7 cellular contexts compared by ENCODE assay signal in genomic region chr2:69437751-69438154, GRCh38. TPM values are rescaled to one million over a fixed set of nuclear protein-coding genes. Genes with fewer than 3 reads are reported as not detected.
DNase-seq lines count a peak whose midpoint lies in the region; ATAC-seq and TF ChIP-seq lines count a peak whose summit lies in the region.

No MANE protein-coding gene starts in this region.

- H3K36me3 ChIP-seq in mucosa of descending colon (ENCODE audit: low read depth): no peaks in the 10 kb centered on the region

- ATAC-seq in GM19324 (IDR thresholded peaks at IDR 0.05; ENCODE audit: low FRiP score, unreplicated experiment) (peak; percentile 12), mucosa of descending colon (peak; percentile 49)

- DNase-seq in NCI-H2029 treated with DMSO at 0.1 percent for 48 hours (lab: John Stamatoyannopoulos, UW): peak; percentile 48
- peak; percentile 6 to 56 for DNase-seq in dermis microvascular lymphatic vessel endothelial cell (ENCODE audit: low read depth in 2 of 2)
- peak in 1 of 3 donors; percentile 67 for DNase-seq in mucosa of descending colon
- DNase-seq in NAMALWA (ENCODE audit: low spot score): no peak
- DNase-seq in NCI-H187 treated with DMSO at 0.1 percent for 48 hours (lab: John Stamatoyannopoulos, UW): no peak
- DNase-seq in activated effector memory CD4-positive, alpha-beta T cell treated with Interleukin-2 at 50 U/mL for 16 hours: no peak

- H3K9me3 ChIP-seq in mucosa of descending colon: no peaks in the 10 kb centered on the region

- H3K4me1 ChIP-seq in mucosa of descending colon (ENCODE audit: low read depth): peaks cover 17% of the 10 kb centered on the region

- intact Hi-C loops in mucosa of descending colon (cut with DNase I, micrococcal nuclease): no loop called here

- no peak for TF ChIP-seq CTCF in mucosa of descending colon (IDR thresholded peaks at IDR 0.05)

- H3K4me3 ChIP-seq in mucosa of descending colon: peak overlapping the region; percentile 52

RNA-seq across cellular contexts. Expression of gene NFU1, which starts 0.5 kb away (rescaled TPM):
- 23.3 and 39.0 TPM in 2 replicates for total RNA-seq in dermis microvascular lymphatic vessel endothelial cell
- 10 to 100 TPM; 38.9 to 60.6 (median 47.2) TPM for total RNA-seq in mucosa of descending colon

RNA-seq across cellular contexts. Expression of gene GFPT1, which starts 50.7 kb away (rescaled TPM):
- total RNA-seq in dermis microvascular lymphatic vessel endothelial cell (19.3 and 21.5 TPM in 2 replicates), mucosa of descending colon (100 to 1,000 TPM in 2 of 3 donors, 10 to 100 TPM in 1; 79.3 to 196 (median 180) TPM)

Comparison
In these comparisons a context has a peak if more than half of its experiments do, and no peak if none do; other contexts are left out.
1. DNase-seq: peak in NCI-H2029 treated with DMSO at 0.1 percent for 48 hours (single experiment) and dermis microvascular lymphatic vessel endothelial cell (2 of 2); none in NAMALWA (single experiment), NCI-H187 treated with DMSO at 0.1 percent for 48 hours (single experiment) and activated effector memory CD4-positive, alpha-beta T cell treated with Interleukin-2 at 50 U/mL for 16 hours (single experiment).